In genomic region chr2:180029575-180029974, GRCh38 we compare ENCODE assay signal across 11 cellular contexts.
"Had no signal": no experiment of that assay in that cellular context is flagged by ENCODE, and none has a peak within 500 bp of the region (broad histone marks: within the 10 kb centered on the region; RNA-seq: fewer than 3 reads in every experiment).

No MANE protein-coding gene starts in this region.

- H2AFZ ChIP-seq: GM23248, GM23338 had no signal

- H3K27ac ChIP-seq: GM23248 had no signal

- H3K9ac ChIP-seq: GM23248 had no signal

- DNase-seq: GM23248, GOT3, H7, H9, HCEC 1CT, HFFc6 had no signal

- H3K4me1 ChIP-seq: HAP-1 had no signal

- ATAC-seq: GM23338, HCT116 had no signal

- H3K36me3 ChIP-seq: HAP-1 had no signal

- H3K4me2 ChIP-seq: GM23338 had no signal

- H3K4me3 ChIP-seq: GM23248, GM23338, HAP-1 had no signal

- H3K9me3 ChIP-seq: HAP-1 had no signal

- FAIRE-seq: H1, H54 had no signal
